Comparison of ENCODE assay signal across 8 cellular contexts in the genomic region with DNA sequence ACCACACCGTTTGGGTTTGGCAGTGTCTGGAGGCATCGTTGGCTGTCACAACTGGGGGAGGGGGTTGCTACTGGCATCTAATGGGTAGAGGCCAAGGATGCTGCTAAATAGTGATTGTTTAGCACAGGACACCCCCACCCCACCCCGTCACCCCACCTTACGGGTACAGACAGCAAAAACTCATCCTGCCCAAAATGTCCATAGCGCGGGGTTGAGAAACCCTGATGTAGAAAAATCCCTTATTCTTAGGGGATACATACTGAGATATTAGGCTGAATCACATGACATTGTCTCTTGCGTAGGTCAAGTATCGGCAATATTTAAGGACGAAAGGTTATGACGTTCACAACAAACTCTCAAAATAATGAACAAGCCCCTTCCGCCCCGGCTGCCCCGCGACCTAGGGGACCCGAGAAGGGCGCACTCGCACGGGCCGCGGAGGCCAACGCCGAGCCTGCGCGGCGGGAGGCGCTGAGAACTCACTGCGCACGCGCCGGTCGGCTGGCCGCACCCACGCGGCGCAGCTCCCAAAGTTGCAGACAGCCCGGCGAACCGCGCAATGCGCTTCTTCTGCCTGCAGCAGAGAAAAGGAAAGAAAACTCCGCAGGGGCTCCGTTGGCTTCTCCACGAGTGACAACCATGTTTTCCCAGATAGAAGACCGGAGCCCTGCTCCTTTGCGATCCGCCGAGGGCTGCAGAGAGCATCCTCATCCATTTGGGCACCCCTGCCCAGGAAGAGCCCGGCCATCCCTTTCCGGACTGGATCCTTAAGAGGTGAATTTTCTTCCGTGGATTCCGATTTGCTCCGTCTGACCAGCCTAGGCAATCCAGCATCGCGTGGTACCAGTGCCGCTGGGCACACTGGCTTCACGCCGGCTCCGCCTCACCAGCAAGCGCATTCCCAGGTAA.
A peak's percentile ranks its signal among the peaks of the same experiment; 100 is the strongest.
DNase-seq lines count a peak whose midpoint lies in the region; ATAC-seq, FAIRE-seq and TF ChIP-seq lines count a peak whose summit lies in the region.

No MANE protein-coding gene starts in this region.

- intact Hi-C loops in activated CD4-positive, alpha-beta T cell treated with anti-CD3 and anti-CD28 coated beads for 36 hours (cut with DNase I, micrococcal nuclease): loop anchor here in 1 of 2 experiments (1.0 to 5.0 kb wide), 4 partner anchors 30 to 437 kb away; no protein-coding TSS in a partner anchor

- H3K27ac Mint-ChIP-seq in activated CD4-positive, alpha-beta T cell treated with anti-CD3 and anti-CD28 coated beads for 36 hours: peak overlapping the region; percentile 47

- H3K4me1 ChIP-seq in A549: peaks cover 12% of the 10 kb centered on the region; the same call in 2 of the 3 replicates

- peak; percentile 76 for TF ChIP-seq POLR2A in A549 (IDR thresholded peaks at IDR 0.05; ENCODE audit: low read length)

- no peaks in the 10 kb centered on the region for H3K9me3 ChIP-seq in A549

- peak overlapping the region; percentile 58 for H3K4me3 ChIP-seq in A549

- WGBS in A549 (ENCODE audit: missing lambda C conversion rate): 2% methylated on average over 57 of the region's 59 CpGs

- H3K9me3 Mint-ChIP-seq in activated CD4-positive, alpha-beta T cell treated with anti-CD3 and anti-CD28 coated beads for 36 hours (ENCODE audit: low read depth): no peaks in the 10 kb centered on the region

- H3K4me2 ChIP-seq in A549: peak overlapping the region; percentile 83

- peaks cover 6% of the 10 kb centered on the region for H3K27me3 Mint-ChIP-seq in activated CD4-positive, alpha-beta T cell treated with anti-CD3 and anti-CD28 coated beads for 36 hours

- DNase-seq in A549 (ENCODE audit: low read depth in 1 of 2, low spot score in 1 of 2): peak; percentile 70 to 72
- DNase-seq in NCI-H2227 (lab: John Stamatoyannopoulos, UW; ENCODE audit: unreplicated experiment): peak; percentile 33
- peak; percentile 86 for DNase-seq in activated CD4-positive, alpha-beta T cell treated with anti-CD3 and anti-CD28 coated beads for 36 hours
- DNase-seq in left lobe of liver (ENCODE audit: low spot score): peak; percentile 78
- peak; percentile 75 to 80 for DNase-seq in stimulated activated CD4-positive, alpha-beta T cell treated with anti-CD3 and anti-CD28 coated beads, Interleukin-2, amount 100 ng/mL, for 24 hours

- ATAC-seq in A549 (peak; percentile 94 to 97), GM18517 (IDR thresholded peaks at IDR 0.05; ENCODE audit: unreplicated experiment) (peak; percentile 82), HG03025 (IDR thresholded peaks at IDR 0.05; ENCODE audit: low FRiP score, unreplicated experiment) (peak; percentile 96), left lobe of liver (peak; percentile 96)
- peak; percentile 89 for ATAC-seq in activated CD4-positive, alpha-beta T cell treated with anti-CD3 and anti-CD28 coated beads for 36 hours

- TF ChIP-seq EP300 in A549 (IDR thresholded peaks at IDR 0.05): no peak

- H3K4me1 Mint-ChIP-seq in activated CD4-positive, alpha-beta T cell treated with anti-CD3 and anti-CD28 coated beads for 36 hours: peaks cover 17% of the 10 kb centered on the region

- no peaks in the 10 kb centered on the region for H3K36me3 Mint-ChIP-seq in activated CD4-positive, alpha-beta T cell treated with anti-CD3 and anti-CD28 coated beads for 36 hours (ENCODE audit: low read depth)

- H3K27ac ChIP-seq in A549 (peak overlapping the region; percentile 69 to 84), cingulate gyrus (ENCODE audit: low read depth, low read length) (peak overlapping the region; percentile 97)

- H3K4me3 Mint-ChIP-seq in activated CD4-positive, alpha-beta T cell treated with anti-CD3 and anti-CD28 coated beads for 36 hours: peak overlapping the region; percentile 86

- TF ChIP-seq CTCF in A549 (IDR thresholded peaks at IDR 0.05): no peak

- TF ChIP-seq RAD21 in A549 (conservative IDR thresholded peaks at IDR 0.05 in 1 of 2, IDR thresholded peaks at IDR 0.05 in 1 of 2): no peak

- POLR2A ChIA-PET in A549 (lab: Yijun Ruan, JAX): interaction anchor here (0.9 to 1.5 kb wide), 3 partner anchors 33 to 191 kb away, joined by 3 to 5 read pairs (median 3); no protein-coding TSS in a partner anchor
- POLR2A ChIA-PET in activated CD4-positive, alpha-beta T cell treated with anti-CD3 and anti-CD28 coated beads for 36 hours (lab: Charles Lee): no interaction called here

- CTCF ChIA-PET in A549 (lab: Yijun Ruan, JAX): interaction anchor here (1.0 kb wide), 1 partner anchor 303 kb away, joined by 3 read pairs; no protein-coding TSS in a partner anchor
- CTCF ChIA-PET in activated CD4-positive, alpha-beta T cell treated with anti-CD3 and anti-CD28 coated beads for 36 hours (lab: Charles Lee): interaction anchor here (0.7 to 1.5 kb wide), 2 partner anchors 361 to 927 kb away, joined by 4 to 5 read pairs; no protein-coding TSS in a partner anchor

- FAIRE-seq in A549 (lab: Jason Lieb, UNC): no peak

TF ChIP-seq in A549, 52 proteins besides CTCF, POLR2A, EP300 and RAD21:
- TF ChIP-seq JUNB (IDR thresholded peaks at IDR 0.05) (no peak), KDM5A (IDR thresholded peaks at IDR 0.05) (0 out of 2 replicates have a peak, but pooled peaks have one; percentile 15), JUN (IDR thresholded peaks at IDR 0.05) (peak in 1 of 2 experiments; percentile 44; a peak in 1 of 5 replicates), RARB (CRISPR knock-in tag; IDR thresholded peaks at IDR 0.05) (no peak), MAFK (IDR thresholded peaks at IDR 0.05; ENCODE audit: partially characterized antibody) (peak; percentile 1)
- TF ChIP-seq, protein P1, sequence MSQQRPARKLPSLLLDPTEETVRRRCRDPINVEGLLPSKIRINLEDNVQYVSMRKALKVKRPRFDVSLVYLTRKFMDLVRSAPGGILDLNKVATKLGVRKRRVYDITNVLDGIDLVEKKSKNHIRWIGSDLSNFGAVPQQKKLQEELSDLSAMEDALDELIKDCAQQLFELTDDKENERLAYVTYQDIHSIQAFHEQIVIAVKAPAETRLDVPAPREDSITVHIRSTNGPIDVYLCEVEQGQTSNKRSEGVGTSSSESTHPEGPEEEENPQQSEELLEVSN (IDR thresholded peaks at IDR 0.05; ENCODE audit: borderline replicate concordance, low read depth): peak; percentile 42; the same call in 1 of the 2 replicates
- TF ChIP-seq, protein P2, sequence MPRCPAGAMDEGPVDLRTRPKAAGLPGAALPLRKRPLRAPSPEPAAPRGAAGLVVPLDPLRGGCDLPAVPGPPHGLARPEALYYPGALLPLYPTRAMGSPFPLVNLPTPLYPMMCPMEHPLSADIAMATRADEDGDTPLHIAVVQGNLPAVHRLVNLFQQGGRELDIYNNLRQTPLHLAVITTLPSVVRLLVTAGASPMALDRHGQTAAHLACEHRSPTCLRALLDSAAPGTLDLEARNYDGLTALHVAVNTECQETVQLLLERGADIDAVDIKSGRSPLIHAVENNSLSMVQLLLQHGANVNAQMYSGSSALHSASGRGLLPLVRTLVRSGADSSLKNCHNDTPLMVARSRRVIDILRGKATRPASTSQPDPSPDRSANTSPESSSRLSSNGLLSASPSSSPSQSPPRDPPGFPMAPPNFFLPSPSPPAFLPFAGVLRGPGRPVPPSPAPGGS (IDR thresholded peaks at IDR 0.05): 0 out of 3 replicates have a peak, but pooled peaks have one; percentile 42
- TF ChIP-seq, protein P3, sequence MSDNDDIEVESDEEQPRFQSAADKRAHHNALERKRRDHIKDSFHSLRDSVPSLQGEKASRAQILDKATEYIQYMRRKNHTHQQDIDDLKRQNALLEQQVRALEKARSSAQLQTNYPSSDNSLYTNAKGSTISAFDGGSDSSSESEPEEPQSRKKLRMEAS (IDR thresholded peaks at IDR 0.05): peak; percentile 77
TF ChIP-seq in A549: peak in this region for 6.

Comparison
In these comparisons a context has a peak if more than half of its experiments do, and no peak if none do; other contexts are left out.
1. Peak in every context shown above with its lines: DNase-seq, ATAC-seq, H3K4me3 ChIP-seq and H3K27ac ChIP-seq.
2. DNase-seq: peak in every context shown above with its lines; median percentile 86 in activated CD4-positive, alpha-beta T cell treated with anti-CD3 and anti-CD28 coated beads for 36 hours; 78 in left lobe of liver; 78 in stimulated activated CD4-positive, alpha-beta T cell treated with anti-CD3 and anti-CD28 coated beads, Interleukin-2, amount 100 ng/mL, for 24 hours; 71 in A549; 33 in NCI-H2227.